In the genomic region with DNA sequence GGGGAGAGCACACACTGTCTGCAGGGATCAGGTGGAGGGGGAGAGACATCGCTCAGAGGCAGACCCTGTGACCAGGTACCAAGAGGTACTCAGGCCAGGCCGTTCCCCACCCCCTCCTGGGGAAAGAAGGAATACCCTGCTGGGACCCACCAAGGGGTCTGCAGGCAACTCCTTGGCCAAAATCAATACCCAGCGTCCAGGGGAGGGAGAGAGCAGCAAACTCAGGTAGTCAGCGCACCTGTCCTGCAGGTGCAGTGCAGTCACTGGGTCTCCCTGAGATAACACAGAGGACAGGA, we compare ENCODE assay signal across 18 cellular contexts. TPM values are rescaled to one million over a fixed set of nuclear protein-coding genes. Genes with fewer than 3 reads are reported as not detected.
"Had no signal": no experiment of that assay in that cellular context is flagged by ENCODE, and none has a peak within 500 bp of the region (broad histone marks: within the 10 kb centered on the region; RNA-seq: fewer than 3 reads in every experiment).

No MANE protein-coding gene starts in this region.

- H3K4me1 ChIP-seq: esophagus muscularis mucosa, gastroesophageal sphincter, tibial artery, uterus had no signal

- ATAC-seq: activated CD8-positive, alpha-beta T cell treated with anti-CD3 and anti-CD28 coated beads, Interleukin-2, amount 10 ng/mL, durations not matched to agents 7 days and 5 days; gastroesophageal sphincter had no signal

- H3K36me3 ChIP-seq: brain microvascular endothelial cell, esophagus muscularis mucosa, gastroesophageal sphincter, heart right ventricle, tibial artery, uterus had no signal

- H3K9me3 ChIP-seq: esophagus muscularis mucosa, gastroesophageal sphincter, heart right ventricle, tibial artery, uterus had no signal

- DNase-seq: activated B cell treated with CpG ODN at 0.5 μM for 24 hours; activated CD4-positive, alpha-beta T cell treated with anti-CD3 and anti-CD28 coated beads, Interleukin-2, amount 10 ng/mL, durations not matched to agents 24 days and 14 days; activated CD8-positive, alpha-beta memory T cell treated with anti-CD3 and anti-CD28 coated beads, Interleukin-2, amount 50 U/mL, for 48 hours; activated CD8-positive, alpha-beta T cell treated with anti-CD3 and anti-CD28 coated beads, Interleukin-2, amount 10 ng/mL, durations not matched to agents 7 days and 5 days; activated effector memory CD4-positive, alpha-beta T cell treated with anti-CD3 and anti-CD28 coated beads, Interleukin-2, amount 50 U/mL, for 16 hours; activated naive CD4-positive, alpha-beta T cell treated with anti-CD3 and anti-CD28 coated beads, Interleukin-2, amount 50 U/mL, for 16 hours; activated T-cell treated with anti-CD3 and anti-CD28 coated beads, Interleukin-2, amount 50 U/mL, for 48 hours; brain microvascular endothelial cell; cortex of kidney; heart right ventricle; midbrain; stimulated activated CD4-positive, alpha-beta T cell treated with anti-CD3 and anti-CD28 coated beads, Interleukin-12 subunit alpha, Interleukin-12 subunit beta, amount 100 ng/mL, for 4 hours; stimulated activated CD4-positive, alpha-beta T cell treated with anti-CD3 and anti-CD28 coated beads, Interleukin-2, amount 100 ng/mL, for 24 hours; stimulated activated naive CD4-positive, alpha-beta T cell treated with Interleukin-2 at 50 U/mL for 16 hours; uterus had no signal

- H3K27me3 ChIP-seq: brain microvascular endothelial cell, esophagus muscularis mucosa, gastroesophageal sphincter, heart right ventricle, uterus had no signal

- H3K27ac ChIP-seq: brain microvascular endothelial cell, esophagus muscularis mucosa, gastroesophageal sphincter, heart right ventricle, tibial artery, uterus had no signal

- H3K4me3 ChIP-seq: esophagus muscularis mucosa, gastroesophageal sphincter, heart right ventricle, tibial artery, uterus had no signal

RNA-seq across cellular contexts. Expression of gene DOC2B, which starts 57.5 kb away (rescaled TPM):
- total RNA-seq: activated B cell treated with CpG ODN at 0.5 μM for 24 hours; activated CD8-positive, alpha-beta T cell treated with anti-CD3 and anti-CD28 coated beads, Interleukin-2, amount 10 ng/mL, durations not matched to agents 7 days and 5 days had no signal
